18 cellular contexts compared by ENCODE assay signal in genomic region chr4:42515156-42515884, GRCh38.
DNase-seq lines count a peak whose midpoint lies in the region; ATAC-seq and TF ChIP-seq lines count a peak whose summit lies in the region.
"Had no signal": no experiment of that assay in that cellular context is flagged by ENCODE, and none has a peak within 500 bp of the region (broad histone marks: within the 10 kb centered on the region; RNA-seq: fewer than 3 reads in every experiment).

No MANE protein-coding gene starts in this region.

- peak overlapping the region; percentile 21; the same call in 1 of the 2 replicates for H3K4me2 ChIP-seq in DOHH2 (ENCODE audit: low read length)
- H3K4me2 ChIP-seq in OCI-LY7 (ENCODE audit: low read length), result no peak overlapping the region

- ATAC-seq in GM21529 (IDR thresholded peaks at IDR 0.05; ENCODE audit: unreplicated experiment), result peak; percentile 49
- no peak for ATAC-seq in stimulated activated naive CD8-positive, alpha-beta T cell treated with anti-CD3 and anti-CD28 coated beads, Interleukin-15, Interleukin-2, amounts not matched to agents 100 U/mL and 50 U/mL, for 24 hours
- ATAC-seq in GM18517 (IDR thresholded peaks at IDR 0.05; ENCODE audit: unreplicated experiment), result no peak

- BruUV-seq in OCI-LY7 (replicated peaks; lab: Mats Ljungman, UMichigan), result TSS peak; percentile 6

- H3K27ac ChIP-seq in DOHH2 (ENCODE audit: low read depth, low read length) (no peak overlapping the region), OCI-LY7 (ENCODE audit: low read depth, low read length, poor library complexity, severe bottlenecking) (no peak overlapping the region)

- TF ChIP-seq CTCF in DOHH2 (IDR thresholded peaks at IDR 0.05; ENCODE audit: low read depth, low read length, poor library complexity, severe bottlenecking), result no peak
- TF ChIP-seq CTCF in OCI-LY7 (conservative IDR thresholded peaks at IDR 0.05; ENCODE audit: low read length), result no peak
- TF ChIP-seq CTCF in fibroblast of pulmonary artery (IDR thresholded peaks at IDR 0.05; ENCODE audit: low read length, missing control alignments), result no peak

- H3K9me3 ChIP-seq in DOHH2 (ENCODE audit: control insufficient read depth, insufficient read depth, low read length), result no peaks in the 10 kb centered on the region
- no peaks in the 10 kb centered on the region for H3K9me3 ChIP-seq in OCI-LY7 (ENCODE audit: low read length)

- H3K27me3 ChIP-seq in DOHH2 (ENCODE audit: control insufficient read depth, low read length), result no peaks in the 10 kb centered on the region

- H3K9me2 ChIP-seq in DOHH2 (replicated peaks; ENCODE audit: control insufficient read depth, low read length) (no peaks in the 10 kb centered on the region), OCI-LY7 (ENCODE audit: insufficient read depth, low read length) (no peaks in the 10 kb centered on the region)

- CTCF ChIA-PET in OCI-LY7 (lab: Charles Lee; ENCODE audit: unreplicated experiment), result no interaction called here

- H3K4me3 ChIP-seq in DOHH2 (ENCODE audit: low read length) (no peak overlapping the region), OCI-LY7 (ENCODE audit: low read depth, low read length, poor library complexity, severe bottlenecking) (no peak overlapping the region), fibroblast of pulmonary artery (replicated peaks; ENCODE audit: low read depth, low read length) (no peak overlapping the region)

- POLR2A ChIA-PET in OCI-LY7 (lab: Charles Lee), result interaction anchor here (0.7 to 1.0 kb wide), 3 partner anchors 13 to 245 kb away, joined by 3 to 4 read pairs (median 3); no protein-coding TSS in a partner anchor

- DNase-seq in OCI-LY7 (ENCODE audit: low spot score) (no peak), fibroblast of pulmonary artery (ENCODE audit: low read depth) (peak; percentile 38), NK-92 (lab: John Stamatoyannopoulos, UW; ENCODE audit: unreplicated experiment) (no peak), ureter (ENCODE audit: low spot score) (no peak)
- DNase-seq in stimulated activated naive CD8-positive, alpha-beta T cell treated with anti-CD3 and anti-CD28 coated beads, Interleukin-15, Interleukin-2, amounts not matched to agents 100 U/mL and 50 U/mL, for 24 hours, result no peak
- DNase-seq: activated CD4-positive, alpha-beta T cell treated with anti-CD3 and anti-CD28 coated beads, Interleukin-2, amount 10 ng/mL, durations not matched to agents 7 days and 5 days; activated T-cell treated with anti-CD3 and anti-CD28 coated beads, Interleukin-2, amount 50 U/mL, for 24 hours; amniotic stem cell; DMS53; foreskin fibroblast; kidney; NCI-H1417; NCI-H524 treated with DMSO at 0.1 percent for 48 hours; stimulated activated naive CD4-positive, alpha-beta T cell treated with Interleukin-2 at 50 U/mL for 16 hours; T-helper 9 cell had no signal

- peaks cover 3% of the 10 kb centered on the region for H3F3A ChIP-seq in DOHH2 (ENCODE audit: control insufficient read depth, insufficient read depth)

- H4K20me1 ChIP-seq in DOHH2 (ENCODE audit: control insufficient read depth, insufficient read depth, low read depth, low read length) (no peaks in the 10 kb centered on the region), OCI-LY7 (ENCODE audit: insufficient read depth, low read length) (no peaks in the 10 kb centered on the region)

- intact Hi-C loops in OCI-LY7 (cut with micrococcal nuclease; ENCODE audit: unreplicated experiment), result no loop called here

- H2AFZ ChIP-seq in OCI-LY7 (ENCODE audit: low read length), result no peak overlapping the region

- H3K36me3 ChIP-seq in DOHH2 (ENCODE audit: control insufficient read depth, low read length) (peaks cover 20% of the 10 kb centered on the region), OCI-LY7 (ENCODE audit: insufficient read depth, low read length) (peaks cover 93% of the 10 kb centered on the region)

- H3K79me2 ChIP-seq in DOHH2 (ENCODE audit: control insufficient read depth, low read length) (no peaks in the 10 kb centered on the region), OCI-LY7 (ENCODE audit: insufficient read depth, low read depth, low read length) (no peaks in the 10 kb centered on the region)

- peaks cover 10% of the 10 kb centered on the region for H3K4me1 ChIP-seq in DOHH2 (ENCODE audit: control insufficient read depth, low read length)
- H3K4me1 ChIP-seq in OCI-LY7 (ENCODE audit: insufficient read depth, low read length, poor library complexity, severe bottlenecking), result peaks cover 8% of the 10 kb centered on the region
